Comparison of ENCODE assay signal across 8 cellular contexts in the genomic region with DNA sequence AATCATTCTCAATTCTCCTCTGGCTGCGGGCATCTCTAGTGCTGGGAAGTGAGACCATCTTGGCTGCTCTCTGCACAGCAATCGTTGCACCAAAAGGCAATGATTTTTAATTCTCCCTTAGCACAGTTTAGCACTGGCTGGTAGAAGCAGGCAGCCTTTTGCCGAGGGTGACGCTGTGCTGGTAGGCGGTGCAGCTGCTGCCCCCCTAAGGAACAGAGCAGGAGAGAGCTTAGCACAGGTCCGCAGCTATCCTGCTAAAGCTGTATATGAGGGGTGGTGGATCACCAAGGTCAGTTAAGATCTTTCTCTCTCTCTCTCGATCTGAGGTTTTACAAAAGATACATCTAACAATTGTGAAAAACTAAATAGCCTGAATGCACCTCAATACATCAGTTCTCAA.
DNase-seq lines count a peak whose midpoint lies in the region; ATAC-seq, FAIRE-seq and TF ChIP-seq lines count a peak whose summit lies in the region.

No MANE protein-coding gene starts in this region.

- H3K27me3 ChIP-seq in CD4-positive, alpha-beta memory T cell (ENCODE audit: insufficient read depth, low read length), result no peaks in the 10 kb centered on the region

- intact Hi-C loops in CD4-positive, alpha-beta memory T cell (cut with micrococcal nuclease), result no loop called here
- intact Hi-C loops in mucosa of descending colon (cut with DNase I, micrococcal nuclease), result no loop called here

- peak; percentile 69 to 76 for ATAC-seq in activated T-cell treated with anti-CD3 and anti-CD28 coated beads, Interleukin-2, amount 50 U/mL, for 72 hours (replicated peaks in 1 of 2)
- peak; percentile 100 for ATAC-seq in naive thymus-derived CD8-positive, alpha-beta T cell
- ATAC-seq in HG03175 (IDR thresholded peaks at IDR 0.05; ENCODE audit: unreplicated experiment) (no peak), mucosa of descending colon (no peak)

- H3K27ac ChIP-seq in CD4-positive, alpha-beta memory T cell (ENCODE audit: low read depth, low read length), result no peak overlapping the region

- no peak for FAIRE-seq in RCC 7860 (lab: Jason Lieb, UNC)

- H3K9me3 Mint-ChIP-seq in CD4-positive, alpha-beta memory T cell, result no peaks in the 10 kb centered on the region
- H3K9me3 Mint-ChIP-seq in activated T-cell treated with anti-CD3 and anti-CD28 coated beads, Interleukin-2, amount 50 U/mL, for 72 hours, result no peaks in the 10 kb centered on the region
- no peaks in the 10 kb centered on the region for H3K9me3 Mint-ChIP-seq in naive thymus-derived CD8-positive, alpha-beta T cell

- H3K4me1 Mint-ChIP-seq in CD4-positive, alpha-beta memory T cell, result peaks cover 5 to 19% (median 12%) of the 10 kb centered on the region in 4 donors
- peaks cover 17% of the 10 kb centered on the region for H3K4me1 Mint-ChIP-seq in activated T-cell treated with anti-CD3 and anti-CD28 coated beads, Interleukin-2, amount 50 U/mL, for 72 hours (ENCODE audit: low read depth)
- peaks cover 3 to 13% (median 7%) of the 10 kb centered on the region in 4 donors for H3K4me1 Mint-ChIP-seq in naive thymus-derived CD8-positive, alpha-beta T cell

- POLR2A ChIA-PET in CD4-positive, alpha-beta memory T cell (lab: Charles Lee; ENCODE audit: partially characterized antibody), result interaction anchor here (1.0 to 2.2 kb wide), 2 partner anchors 112 to 388 kb away, joined by 3 to 11 read pairs; no protein-coding TSS in a partner anchor
- POLR2A ChIA-PET in HEK293T (lab: Yijun Ruan, JAX), result no interaction called here
- POLR2A ChIA-PET in naive thymus-derived CD8-positive, alpha-beta T cell (lab: Charles Lee), result interaction anchor here (1.0 to 1.7 kb wide), 3 partner anchors 113 to 392 kb away, joined by 3 to 8 read pairs (median 6); a partner anchor contains a TSS

- no peak overlapping the region for H3K4me3 Mint-ChIP-seq in CD4-positive, alpha-beta memory T cell
- no peak overlapping the region for H3K4me3 Mint-ChIP-seq in activated T-cell treated with anti-CD3 and anti-CD28 coated beads, Interleukin-2, amount 50 U/mL, for 72 hours
- no peak overlapping the region for H3K4me3 Mint-ChIP-seq in naive thymus-derived CD8-positive, alpha-beta T cell

- H3K27me3 Mint-ChIP-seq in CD4-positive, alpha-beta memory T cell, result no peaks in the 10 kb centered on the region
- H3K27me3 Mint-ChIP-seq in activated T-cell treated with anti-CD3 and anti-CD28 coated beads, Interleukin-2, amount 50 U/mL, for 72 hours (ENCODE audit: low read depth), result peaks cover 18% of the 10 kb centered on the region
- H3K27me3 Mint-ChIP-seq in naive thymus-derived CD8-positive, alpha-beta T cell, result peaks cover 0 to 3% (median 0%) of the 10 kb centered on the region in 5 donors

- DNase-seq in CD4-positive, alpha-beta memory T cell, result peak in 4 of 5 donors; percentile 21 to 35 (median 26)
- DNase-seq in HEK293T (ENCODE audit: extremely low spot score), result peak; percentile 49
- peak; percentile 13 to 23 for DNase-seq in activated T-cell treated with anti-CD3 and anti-CD28 coated beads, Interleukin-2, amount 50 U/mL, for 72 hours
- peak; percentile 31 to 82 (median 59) for DNase-seq in naive thymus-derived CD8-positive, alpha-beta T cell
- DNase-seq in NCI-H2081 (lab: John Stamatoyannopoulos, UW), result no peak
- no peak for DNase-seq in RCC 7860 (ENCODE audit: low spot score)
- no peak for DNase-seq in mucosa of descending colon

- no peaks in the 10 kb centered on the region for H3K9me3 ChIP-seq in CD4-positive, alpha-beta memory T cell (ENCODE audit: control insufficient read depth in 1 of 2, low read length in 2 of 2)
- H3K9me3 ChIP-seq in mucosa of descending colon, result no peaks in the 10 kb centered on the region

- H3K36me3 Mint-ChIP-seq in CD4-positive, alpha-beta memory T cell, result no peaks in the 10 kb centered on the region
- no peaks in the 10 kb centered on the region for H3K36me3 Mint-ChIP-seq in activated T-cell treated with anti-CD3 and anti-CD28 coated beads, Interleukin-2, amount 50 U/mL, for 72 hours (ENCODE audit: insufficient read depth in 2 of 2)
- H3K36me3 Mint-ChIP-seq in naive thymus-derived CD8-positive, alpha-beta T cell, result no peaks in the 10 kb centered on the region

- H3K4me3 ChIP-seq in CD4-positive, alpha-beta memory T cell (ENCODE audit: low read length in 2 of 2), result no peak overlapping the region
- H3K4me3 ChIP-seq in mucosa of descending colon, result no peak overlapping the region

- H3K36me3 ChIP-seq in CD4-positive, alpha-beta memory T cell (ENCODE audit: insufficient read depth, low read length), result no peaks in the 10 kb centered on the region
- no peaks in the 10 kb centered on the region for H3K36me3 ChIP-seq in mucosa of descending colon (ENCODE audit: low read depth)

- CTCF ChIA-PET in CD4-positive, alpha-beta memory T cell (lab: Charles Lee; ENCODE audit: partially characterized antibody), result interaction anchor here (1.0 to 3.6 kb wide), 11 partner anchors 13 to 392 kb away, joined by 3 to 13 read pairs (median 5); no protein-coding TSS in a partner anchor
- CTCF ChIA-PET in HEK293T (lab: Yijun Ruan, JAX), result interaction anchor here (0.5 to 0.6 kb wide), 2 partner anchors 383 to 385 kb away, joined by 3 read pairs; no protein-coding TSS in a partner anchor

- peaks cover 6% of the 10 kb centered on the region for H3K4me1 ChIP-seq in CD4-positive, alpha-beta memory T cell (ENCODE audit: insufficient read depth, low read length)
- H3K4me1 ChIP-seq in mucosa of descending colon (ENCODE audit: low read depth), result no peaks in the 10 kb centered on the region

- no peak for TF ChIP-seq CTCF in mucosa of descending colon (IDR thresholded peaks at IDR 0.05)

- H3K27ac Mint-ChIP-seq in CD4-positive, alpha-beta memory T cell, result peak overlapping the region in 3 of 7 donors; percentile 12 to 65 (median 24)
- no peak overlapping the region for H3K27ac Mint-ChIP-seq in activated T-cell treated with anti-CD3 and anti-CD28 coated beads, Interleukin-2, amount 50 U/mL, for 72 hours
- peak overlapping the region in 3 of 10 donors; percentile 38 to 81 (median 38) for H3K27ac Mint-ChIP-seq in naive thymus-derived CD8-positive, alpha-beta T cell

TF ChIP-seq in HEK293T, 16 proteins besides CTCF, POLR2A, EP300 and RAD21:
- TF ChIP-seq FOXK2 (IDR thresholded peaks at IDR 0.05) (no peak), HDGF (IDR thresholded peaks at IDR 0.05; ENCODE audit: borderline replicate concordance) (no peak), TARDBP (IDR thresholded peaks at IDR 0.05) (no peak), FOXA1 (IDR thresholded peaks at IDR 0.05) (no peak)

Comparison
In these comparisons a context has a peak if more than half of its experiments do, and no peak if none do; other contexts are left out.
1. DNase-seq: peak in CD4-positive, alpha-beta memory T cell (4 of 5), HEK293T (single experiment), activated T-cell treated with anti-CD3 and anti-CD28 coated beads, Interleukin-2, amount 50 U/mL, for 72 hours (2 of 2) and naive thymus-derived CD8-positive, alpha-beta T cell (10 of 10); none in NCI-H2081 (0 of 2), RCC 7860 (single experiment) and mucosa of descending colon (0 of 3).
2. ATAC-seq: peak in activated T-cell treated with anti-CD3 and anti-CD28 coated beads, Interleukin-2, amount 50 U/mL, for 72 hours (2 of 2) and naive thymus-derived CD8-positive, alpha-beta T cell (2 of 2); none in HG03175 (single experiment) and mucosa of descending colon (single experiment).